In the genomic region with DNA sequence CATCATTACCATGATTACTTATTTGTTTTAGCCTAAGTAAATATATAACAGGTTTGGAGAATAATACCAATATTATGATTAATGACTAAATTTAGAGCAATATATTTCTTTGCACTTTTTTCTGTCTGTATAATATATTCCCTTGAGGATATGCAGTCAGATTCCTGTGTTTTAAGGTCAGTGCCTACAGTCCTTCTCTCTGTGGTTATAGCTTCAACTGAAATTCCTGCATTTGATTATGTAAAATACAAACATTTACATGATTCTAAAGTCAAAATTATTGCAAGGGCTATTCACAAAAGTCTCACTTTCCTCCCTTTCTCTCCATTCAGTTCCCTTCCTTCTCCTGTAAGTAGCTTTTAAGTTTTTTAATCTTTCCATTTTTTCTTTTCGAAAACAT, we compare ENCODE assay signal across 18 cellular contexts.
DNase-seq lines count a peak whose midpoint lies in the region; ATAC-seq, FAIRE-seq and TF ChIP-seq lines count a peak whose summit lies in the region.
"Had no signal": no experiment of that assay in that cellular context is flagged by ENCODE, and none has a peak within 500 bp of the region (broad histone marks: within the 10 kb centered on the region; RNA-seq: fewer than 3 reads in every experiment).

No MANE protein-coding gene starts in this region.

- peak; percentile 37 for FAIRE-seq in frontal cortex (lab: Jason Lieb, UNC)
- FAIRE-seq: GM12891, GM19239 had no signal

- peaks cover 17% of the 10 kb centered on the region for H3K4me1 ChIP-seq in ACC112 (ENCODE audit: control insufficient read depth, insufficient read depth, low read length, unreplicated experiment)
- H3K4me1 ChIP-seq in left lung = no peaks in the 10 kb centered on the region

- peaks cover 0 to 16% of the 10 kb centered on the region in 2 donors for H3K9me3 ChIP-seq in left lung

- H2AFZ ChIP-seq in ACC112 (ENCODE audit: low read length, unreplicated experiment) = no peak overlapping the region

- intact Hi-C loops in left lung (cut with DNase I) = no loop called here

- ATAC-seq in left lung = no peak
- ATAC-seq: Panc1 had no signal

- no peak overlapping the region for H3K4me3 ChIP-seq in ACC112 (ENCODE audit: low read depth, low read length)
- no peak overlapping the region for H3K4me3 ChIP-seq in astrocyte of the spinal cord (ENCODE audit: low read depth, low read length)
- H3K4me3 ChIP-seq in left lung = no peak overlapping the region
- H3K4me3 ChIP-seq: BLaER1 had no signal

- in situ Hi-C loops in astrocyte of the spinal cord (cut with HindIII; ENCODE audit: low sequenced_read_pairs) = no loop called here

- H3K27me3 ChIP-seq in ACC112 (ENCODE audit: insufficient read depth, low read length) (no peaks in the 10 kb centered on the region), left lung (no peaks in the 10 kb centered on the region)
- H3K27me3 ChIP-seq: BLaER1 had no signal

- H3K36me3 ChIP-seq in ACC112 (ENCODE audit: insufficient read depth, low read length) (peaks cover 5% of the 10 kb centered on the region; the same call in 1 of the 2 replicates), left lung (no peaks in the 10 kb centered on the region)

- DNase-seq in NCI-H526 treated with DMSO at 0.1 percent for 48 hours (lab: John Stamatoyannopoulos, UW) (peak; percentile 29), astrocyte of the spinal cord (ENCODE audit: low read depth, low spot score) (peak; percentile 29), frontal cortex (ENCODE audit: low spot score in 2 of 2) (no peak), left lung (no peak), cerebellar cortex (ENCODE audit: low spot score) (no peak), H4 (ENCODE audit: low spot score) (no peak), HT-29 (ENCODE audit: low spot score) (no peak)
- DNase-seq: CD4-positive, alpha-beta memory T cell; GOT3; KBM-7; NCI-H1436; NCI-H1930; NCI-H524 had no signal

- TF ChIP-seq CTCF in astrocyte of the spinal cord (IDR thresholded peaks at IDR 0.05; ENCODE audit: low read depth, low read length) (no peak), left lung (IDR thresholded peaks at IDR 0.05) (no peak)

- no peaks in the 10 kb centered on the region for H3K79me2 ChIP-seq in ACC112 (ENCODE audit: control insufficient read depth, insufficient read depth, low read length, unreplicated experiment)

- H3K27ac ChIP-seq in ACC112 (ENCODE audit: low read depth, low read length) (peak overlapping the region; percentile 26), left lung (no peak overlapping the region)
- H3K27ac ChIP-seq: BLaER1 had no signal

Comparison
In these comparisons a context has a peak if more than half of its experiments do, and no peak if none do; other contexts are left out.
1. DNase-seq: peak in NCI-H526 treated with DMSO at 0.1 percent for 48 hours (single experiment) and astrocyte of the spinal cord (single experiment); none in frontal cortex (0 of 2), left lung (0 of 2), cerebellar cortex (single experiment), H4 (single experiment) and HT-29 (single experiment).